ENCODE assay signal across 11 cellular contexts in the genomic region with DNA sequence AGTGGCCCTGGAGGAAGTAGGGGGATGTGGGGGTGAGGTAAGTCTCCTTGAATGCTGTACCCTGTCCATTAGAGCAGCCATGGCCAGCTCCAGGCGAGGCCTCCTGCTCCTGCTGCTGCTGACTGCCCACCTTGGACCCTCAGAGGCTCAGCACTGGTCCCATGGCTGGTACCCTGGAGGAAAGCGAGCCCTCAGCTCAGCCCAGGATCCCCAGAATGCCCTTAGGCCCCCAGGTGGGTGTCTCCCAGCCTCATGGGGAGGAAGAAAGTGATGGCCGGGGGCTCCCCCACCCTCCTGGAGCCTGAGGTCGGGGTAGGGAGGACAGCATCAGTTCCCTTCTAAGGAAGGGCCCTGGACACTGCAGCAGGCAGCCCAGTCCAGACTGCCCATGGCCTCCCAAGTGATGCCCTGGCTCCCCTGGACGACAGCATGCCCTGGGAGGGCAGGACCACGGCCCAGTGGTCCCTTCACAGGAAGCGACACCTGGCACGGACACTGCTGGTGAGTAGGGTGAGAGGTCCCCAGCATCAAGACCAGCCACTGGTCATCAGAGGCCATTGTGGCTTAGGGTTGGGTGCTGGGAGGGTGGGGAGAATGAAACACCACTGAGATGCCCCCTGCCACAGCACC.
DNase-seq lines count a peak whose midpoint lies in the region; ATAC-seq and TF ChIP-seq lines count a peak whose summit lies in the region.
"Had no signal": no experiment of that assay in that cellular context is flagged by ENCODE, and none has a peak within 500 bp of the region (broad histone marks: within the 10 kb centered on the region; RNA-seq: fewer than 3 reads in every experiment).

No MANE protein-coding gene starts in this region.

- H3K9ac ChIP-seq in iPS-15b (ENCODE audit: low read depth, low read length), result no peak overlapping the region

- H3K27ac Mint-ChIP-seq in activated T-cell treated with anti-CD3 and anti-CD28 coated beads, Interleukin-2, amount 50 U/mL, for 24 hours, result no peak overlapping the region
- H3K27ac Mint-ChIP-seq in stimulated activated effector memory CD8-positive, alpha-beta T cell treated with anti-CD3 and anti-CD28 coated beads, Interleukin-12 subunit alpha, Interleukin-12 subunit beta, amount 100 ng/mL, for 72 hours, result peak overlapping the region; percentile 90

- no peak for ATAC-seq in stimulated activated effector memory CD8-positive, alpha-beta T cell treated with anti-CD3 and anti-CD28 coated beads, Interleukin-12 subunit alpha, Interleukin-12 subunit beta, amount 100 ng/mL, for 72 hours
- ATAC-seq in GM18517 (IDR thresholded peaks at IDR 0.05; ENCODE audit: unreplicated experiment), result no peak

- H3K4me3 ChIP-seq in NB4 (ENCODE audit: low read depth, low read length), result peak overlapping the region; percentile 92
- H3K4me3 ChIP-seq in iPS-15b (ENCODE audit: low read depth, low read length), result peak overlapping the region; percentile 84

- peak overlapping the region; percentile 89 for H3K4me3 Mint-ChIP-seq in activated T-cell treated with anti-CD3 and anti-CD28 coated beads, Interleukin-2, amount 50 U/mL, for 24 hours
- peak overlapping the region; percentile 92 for H3K4me3 Mint-ChIP-seq in stimulated activated effector memory CD8-positive, alpha-beta T cell treated with anti-CD3 and anti-CD28 coated beads, Interleukin-12 subunit alpha, Interleukin-12 subunit beta, amount 100 ng/mL, for 72 hours

- no peaks in the 10 kb centered on the region for H3K9me3 Mint-ChIP-seq in activated T-cell treated with anti-CD3 and anti-CD28 coated beads, Interleukin-2, amount 50 U/mL, for 24 hours
- H3K9me3 Mint-ChIP-seq in stimulated activated effector memory CD8-positive, alpha-beta T cell treated with anti-CD3 and anti-CD28 coated beads, Interleukin-12 subunit alpha, Interleukin-12 subunit beta, amount 100 ng/mL, for 72 hours, result no peaks in the 10 kb centered on the region

- TF ChIP-seq POLR2A in NB4 (IDR thresholded peaks at IDR 0.05; ENCODE audit: extremely low read depth, insufficient read length), result no peak

- TF ChIP-seq CTCF in NB4 (IDR thresholded peaks at IDR 0.05; ENCODE audit: low read depth, low read length), result no peak

- H3K4me1 Mint-ChIP-seq in activated T-cell treated with anti-CD3 and anti-CD28 coated beads, Interleukin-2, amount 50 U/mL, for 24 hours (ENCODE audit: low read depth), result peaks cover 26% of the 10 kb centered on the region
- peaks cover 41% of the 10 kb centered on the region for H3K4me1 Mint-ChIP-seq in stimulated activated effector memory CD8-positive, alpha-beta T cell treated with anti-CD3 and anti-CD28 coated beads, Interleukin-12 subunit alpha, Interleukin-12 subunit beta, amount 100 ng/mL, for 72 hours

- H3K9me3 ChIP-seq in iPS-15b (ENCODE audit: control insufficient read depth, insufficient read depth, low read length), result no peaks in the 10 kb centered on the region
- H3K9me3 ChIP-seq: pancreas, suprapubic skin had no signal

- peaks cover 2% of the 10 kb centered on the region for H3K27me3 ChIP-seq in iPS-15b (ENCODE audit: control insufficient read depth, insufficient read depth, low read length)
- H3K27me3 ChIP-seq: pancreas, suprapubic skin had no signal

- no peak for DNase-seq in activated T-cell treated with anti-CD3 and anti-CD28 coated beads, Interleukin-2, amount 50 U/mL, for 24 hours
- DNase-seq in activated T-cell treated with anti-CD3 and anti-CD28 coated beads for 4 hours, result no peak
- DNase-seq in NB4 (ENCODE audit: low read depth), result no peak
- DNase-seq in stimulated activated effector memory CD8-positive, alpha-beta T cell treated with anti-CD3 and anti-CD28 coated beads, Interleukin-12 subunit alpha, Interleukin-12 subunit beta, amount 100 ng/mL, for 72 hours (ENCODE audit: low spot score in 2 of 2), result no peak
- DNase-seq in HK-2 (ENCODE audit: unreplicated experiment), result no peak
- DNase-seq in hippocampal formation (lab: John Stamatoyannopoulos, UW), result no peak
- DNase-seq: stimulated activated CD4-positive, alpha-beta T cell treated with anti-CD3 and anti-CD28 coated beads, Interleukin-2, amount 100 ng/mL, for 48 hours had no signal

- no peaks in the 10 kb centered on the region for H3K27me3 Mint-ChIP-seq in activated T-cell treated with anti-CD3 and anti-CD28 coated beads, Interleukin-2, amount 50 U/mL, for 24 hours

- peaks cover 10% of the 10 kb centered on the region for H3K4me1 ChIP-seq in iPS-15b (ENCODE audit: control insufficient read depth, insufficient read depth, low read length)

- H3K36me3 Mint-ChIP-seq in activated T-cell treated with anti-CD3 and anti-CD28 coated beads, Interleukin-2, amount 50 U/mL, for 24 hours (ENCODE audit: low read depth), result peaks cover 57% of the 10 kb centered on the region
- peaks cover 59% of the 10 kb centered on the region for H3K36me3 Mint-ChIP-seq in stimulated activated effector memory CD8-positive, alpha-beta T cell treated with anti-CD3 and anti-CD28 coated beads, Interleukin-12 subunit alpha, Interleukin-12 subunit beta, amount 100 ng/mL, for 72 hours

- peaks cover 20% of the 10 kb centered on the region for H3K36me3 ChIP-seq in iPS-15b (ENCODE audit: control insufficient read depth, insufficient read depth, low read length)
